Comparison of ENCODE assay signal across 22 cellular contexts in genomic region chr6:15822835-15823234, GRCh38.
DNase-seq lines count a peak whose midpoint lies in the region; ATAC-seq, FAIRE-seq and TF ChIP-seq lines count a peak whose summit lies in the region.
"Had no signal": no experiment of that assay in that cellular context is flagged by ENCODE, and none has a peak within 500 bp of the region (broad histone marks: within the 10 kb centered on the region; RNA-seq: fewer than 3 reads in every experiment).

No MANE protein-coding gene starts in this region.

- TF ChIP-seq CTCF in cardiac muscle cell (IDR thresholded peaks at IDR 0.05; ENCODE audit: low read depth, low read length) = no peak
- TF ChIP-seq CTCF in HEK293 (tag by site-specific recombination; IDR thresholded peaks at IDR 0.05) = no peak
- no peak for TF ChIP-seq CTCF in K562 (IDR thresholded peaks at IDR 0.05 in 2 of 3, conservative IDR thresholded peaks at IDR 0.05 in 1 of 3; ENCODE audit: insufficient read depth in 2 of 3, low read depth in 1 of 3, low read length in 3 of 3)
- TF ChIP-seq CTCF in neural crest cell (conservative IDR thresholded peaks at IDR 0.05) = no peak

- no peak for DNase-seq in cardiac muscle cell (ENCODE audit: low read depth in 1 of 2, low spot score in 1 of 2)
- DNase-seq in left cardiac atrium = no peak
- no peak for DNase-seq in K562 (ENCODE audit: extremely low read depth in 1 of 4, low spot score in 3 of 4)
- no peak for DNase-seq in neural crest cell (ENCODE audit: low read depth, low spot score)
- no peak for DNase-seq in stimulated activated CD4-positive, alpha-beta T cell treated with anti-CD3 and anti-CD28 coated beads, Interleukin-4, amount 100 ng/mL, for 4 hours
- DNase-seq: AML-193; Caco-2; Calu3; CD4-positive, alpha-beta T cell; CD8-positive, alpha-beta T cell; DMS79 treated with DMSO at 0.1 percent for 48 hours; GF-D8 had no signal

- H3K36me3 ChIP-seq in cardiac muscle cell (no peaks in the 10 kb centered on the region), HEK293 (ENCODE audit: control insufficient read depth in 2 of 2, insufficient read depth in 1 of 2, low read length in 2 of 2) (no peaks in the 10 kb centered on the region), K562 (ENCODE audit: control insufficient read depth, insufficient read depth, low read length) (no peaks in the 10 kb centered on the region)
- H3K36me3 ChIP-seq: BLaER1 treated with 17β-estradiol and CSF1 and Interleukin-3, amounts not matched to agents 10 nM and 100 nM had no signal

- H3K27me3 Mint-ChIP-seq in neural crest cell (ENCODE audit: low read depth) = peaks cover 3% of the 10 kb centered on the region

- no peak for TF ChIP-seq POLR2A in K562 (conservative IDR thresholded peaks at IDR 0.05)

- peak overlapping the region; percentile 23 for H3K27ac Mint-ChIP-seq in neural crest cell (ENCODE audit: unreplicated experiment)
- H3K27ac Mint-ChIP-seq: B cell; CD4-positive, alpha-beta T cell; CD8-positive, alpha-beta T cell had no signal

- no peak overlapping the region for H3K4me2 ChIP-seq in K562 (ENCODE audit: insufficient read depth, low read length)
- H3K4me2 ChIP-seq: A549; BLaER1 treated with 17β-estradiol and CSF1 and Interleukin-3, amounts not matched to agents 10 nM and 100 nM had no signal

- ATAC-seq in left cardiac atrium (no peak), K562 (no peak), GM18502 (IDR thresholded peaks at IDR 0.05; ENCODE audit: poor library complexity, unreplicated experiment) (no peak)
- ATAC-seq: A549; CD8-positive, alpha-beta T cell had no signal

- no peaks in the 10 kb centered on the region for H4K20me1 ChIP-seq in K562 (replicated peaks; ENCODE audit: control insufficient read depth, insufficient read depth, low read length)
- H4K20me1 ChIP-seq: BLaER1 treated with 17β-estradiol and CSF1 and Interleukin-3, amounts not matched to agents 10 nM and 100 nM had no signal

- H2AFZ ChIP-seq in K562 (ENCODE audit: low read depth, low read length) = no peak overlapping the region

- no peak overlapping the region for H3K4me3 Mint-ChIP-seq in neural crest cell
- H3K4me3 Mint-ChIP-seq: B cell; CD4-positive, alpha-beta T cell; CD8-positive, alpha-beta T cell had no signal

- in situ Hi-C loops in K562 (cut with MboI) = no loop called here

- H3K9ac ChIP-seq in K562 (ENCODE audit: insufficient read depth in 1 of 2, low read depth in 2 of 2, low read length in 2 of 2) = no peak overlapping the region
- H3K9ac ChIP-seq: BLaER1 treated with 17β-estradiol and CSF1 and Interleukin-3, amounts not matched to agents 10 nM and 100 nM had no signal

- H3K27ac ChIP-seq in cardiac muscle cell (peak overlapping the region; percentile 50), HEK293 (ENCODE audit: extremely low read depth, low read depth, low read length) (no peak overlapping the region), K562 (ENCODE audit: extremely low read depth, low read depth, low read length) (no peak overlapping the region)
- H3K27ac ChIP-seq: 22Rv1; A549; BLaER1 treated with 17β-estradiol and CSF1 and Interleukin-3, amounts not matched to agents 10 nM and 100 nM; C4-2B had no signal

- no peaks in the 10 kb centered on the region for H3K36me3 Mint-ChIP-seq in neural crest cell (ENCODE audit: low read depth)
- H3K36me3 Mint-ChIP-seq: CD8-positive, alpha-beta T cell had no signal

- no peaks in the 10 kb centered on the region for H3K27me3 ChIP-seq in cardiac muscle cell
- peaks cover 0 to 5% of the 10 kb centered on the region in 2 experiments; a peak in 1 of 5 replicates for H3K27me3 ChIP-seq in K562 (ENCODE audit: control insufficient read depth in 2 of 2, insufficient read depth in 2 of 2, low read length in 2 of 2)
- H3K27me3 ChIP-seq: BLaER1 treated with 17β-estradiol and CSF1 and Interleukin-3, amounts not matched to agents 10 nM and 100 nM had no signal

- no TSS peak for BruUV-seq in K562 (replicated peaks; lab: Mats Ljungman, UMichigan)

- POLR2A ChIA-PET in HEK293 (lab: Yijun Ruan, JAX) = no interaction called here
- POLR2A ChIA-PET in K562 (lab: Yijun Ruan, JAX) = interaction anchor here (1.3 kb wide), 1 partner anchor 14 kb away, joined by 5 read pairs; no protein-coding TSS in a partner anchor

- peaks cover 40% of the 10 kb centered on the region for H3K4me1 Mint-ChIP-seq in neural crest cell
- H3K4me1 Mint-ChIP-seq: B cell had no signal

- no peaks in the 10 kb centered on the region for H3K79me2 ChIP-seq in K562 (ENCODE audit: control insufficient read depth, insufficient read depth, low read length)

- 0% methylated on average over 1 of the region's 1 CpG for WGBS in K562 (ENCODE audit: insufficient coverage, low coverage, missing lambda C conversion rate)

- intact Hi-C loops in left cardiac atrium (cut with DNase I) = no loop called here
- intact Hi-C loops in K562 (cut with micrococcal nuclease) = no loop called here

- no peak for FAIRE-seq in K562 (lab: Jason Lieb, UNC)
- FAIRE-seq: A549, D721Med, G401.6, GM18507 had no signal

- H3K4me1 ChIP-seq in cardiac muscle cell (ENCODE audit: low read depth) (peaks cover 15% of the 10 kb centered on the region), HEK293 (ENCODE audit: control insufficient read depth, insufficient read depth, low read length) (no peaks in the 10 kb centered on the region), K562 (replicated peaks in 1 of 2; ENCODE audit: control insufficient read depth in 2 of 2, insufficient read depth in 2 of 2, low read length in 2 of 2) (peaks cover 7 to 11% of the 10 kb centered on the region in 2 experiments; a peak in 4 of 5 replicates)
- H3K4me1 ChIP-seq: A549, Caco-2 had no signal

- no peak for TF ChIP-seq RAD21 in K562 (CRISPR knock-in tag; conservative IDR thresholded peaks at IDR 0.05 in 1 of 2, IDR thresholded peaks at IDR 0.05 in 1 of 2)

- CTCF ChIA-PET in HEK293 (lab: Yijun Ruan, JAX) (no interaction called here), K562 (lab: Yijun Ruan, JAX; ENCODE audit: low intra/inter-chr PET ratio) (no interaction called here)

- no peak for TF ChIP-seq EP300 in K562 (IDR thresholded peaks at IDR 0.05; ENCODE audit: low read length)

- no peak overlapping the region for H3K4me3 ChIP-seq in cardiac muscle cell
- no peak overlapping the region for H3K4me3 ChIP-seq in HEK293 (ENCODE audit: low read depth, low read length)
- H3K4me3 ChIP-seq in K562 = no peak overlapping the region
- H3K4me3 ChIP-seq: A549; BLaER1 treated with 17β-estradiol and CSF1 and Interleukin-3, amounts not matched to agents 10 nM and 100 nM had no signal

- no peaks in the 10 kb centered on the region for H3K9me3 ChIP-seq in cardiac muscle cell (ENCODE audit: low read depth)
- no peaks in the 10 kb centered on the region for H3K9me3 ChIP-seq in HEK293 (ENCODE audit: control insufficient read depth, insufficient read depth, low read depth, low read length)
- no peaks in the 10 kb centered on the region for H3K9me3 ChIP-seq in K562 (replicated peaks; ENCODE audit: control insufficient read depth, insufficient read depth, low read depth, low read length)
- H3K9me3 ChIP-seq: A549; BLaER1 treated with 17β-estradiol and CSF1 and Interleukin-3, amounts not matched to agents 10 nM and 100 nM; Caco-2 had no signal

- H3K9me3 Mint-ChIP-seq in neural crest cell = no peaks in the 10 kb centered on the region
- H3K9me3 Mint-ChIP-seq: CD4-positive, alpha-beta T cell; CD8-positive, alpha-beta T cell had no signal

- H3K9me1 ChIP-seq in K562 (ENCODE audit: control insufficient read depth, insufficient read depth, low read length) = no peaks in the 10 kb centered on the region

TF ChIP-seq in HEK293, 187 proteins besides CTCF, POLR2A, EP300 and RAD21:
- TF ChIP-seq, protein P1, sequence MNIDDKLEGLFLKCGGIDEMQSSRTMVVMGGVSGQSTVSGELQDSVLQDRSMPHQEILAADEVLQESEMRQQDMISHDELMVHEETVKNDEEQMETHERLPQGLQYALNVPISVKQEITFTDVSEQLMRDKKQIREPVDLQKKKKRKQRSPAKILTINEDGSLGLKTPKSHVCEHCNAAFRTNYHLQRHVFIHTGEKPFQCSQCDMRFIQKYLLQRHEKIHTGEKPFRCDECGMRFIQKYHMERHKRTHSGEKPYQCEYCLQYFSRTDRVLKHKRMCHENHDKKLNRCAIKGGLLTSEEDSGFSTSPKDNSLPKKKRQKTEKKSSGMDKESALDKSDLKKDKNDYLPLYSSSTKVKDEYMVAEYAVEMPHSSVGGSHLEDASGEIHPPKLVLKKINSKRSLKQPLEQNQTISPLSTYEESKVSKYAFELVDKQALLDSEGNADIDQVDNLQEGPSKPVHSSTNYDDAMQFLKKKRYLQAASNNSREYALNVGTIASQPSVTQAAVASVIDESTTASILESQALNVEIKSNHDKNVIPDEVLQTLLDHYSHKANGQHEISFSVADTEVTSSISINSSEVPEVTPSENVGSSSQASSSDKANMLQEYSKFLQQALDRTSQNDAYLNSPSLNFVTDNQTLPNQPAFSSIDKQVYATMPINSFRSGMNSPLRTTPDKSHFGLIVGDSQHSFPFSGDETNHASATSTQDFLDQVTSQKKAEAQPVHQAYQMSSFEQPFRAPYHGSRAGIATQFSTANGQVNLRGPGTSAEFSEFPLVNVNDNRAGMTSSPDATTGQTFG (tag by site-specific recombination; IDR thresholded peaks at IDR 0.05; ENCODE audit: borderline replicate concordance) = no peak
- peak; percentile 78 for TF ChIP-seq ZNF121 (tag by site-specific recombination; IDR thresholded peaks at IDR 0.05)

TF ChIP-seq in K562, 482 proteins besides CTCF, POLR2A, EP300 and RAD21:
- TF ChIP-seq RBM25 (IDR thresholded peaks at IDR 0.05; ENCODE audit: low read depth, low read length, severe bottlenecking) = peak; percentile 15
- TF ChIP-seq E2F5 (CRISPR knock-in tag; IDR thresholded peaks at IDR 0.05) = no peak
- no peak for TF ChIP-seq NFATC3 (IDR thresholded peaks at IDR 0.05)
- peak; percentile 78 for TF ChIP-seq ZNF121 (CRISPR knock-in tag; conservative IDR thresholded peaks at IDR 0.05)
- TF ChIP-seq ESRRA (IDR thresholded peaks at IDR 0.05; ENCODE audit: borderline replicate concordance, low read depth) = 0 out of 2 replicates have a peak, but pooled peaks have one; percentile 23
TF ChIP-seq in K562: peak in this region for 3.
